In the genomic region with DNA sequence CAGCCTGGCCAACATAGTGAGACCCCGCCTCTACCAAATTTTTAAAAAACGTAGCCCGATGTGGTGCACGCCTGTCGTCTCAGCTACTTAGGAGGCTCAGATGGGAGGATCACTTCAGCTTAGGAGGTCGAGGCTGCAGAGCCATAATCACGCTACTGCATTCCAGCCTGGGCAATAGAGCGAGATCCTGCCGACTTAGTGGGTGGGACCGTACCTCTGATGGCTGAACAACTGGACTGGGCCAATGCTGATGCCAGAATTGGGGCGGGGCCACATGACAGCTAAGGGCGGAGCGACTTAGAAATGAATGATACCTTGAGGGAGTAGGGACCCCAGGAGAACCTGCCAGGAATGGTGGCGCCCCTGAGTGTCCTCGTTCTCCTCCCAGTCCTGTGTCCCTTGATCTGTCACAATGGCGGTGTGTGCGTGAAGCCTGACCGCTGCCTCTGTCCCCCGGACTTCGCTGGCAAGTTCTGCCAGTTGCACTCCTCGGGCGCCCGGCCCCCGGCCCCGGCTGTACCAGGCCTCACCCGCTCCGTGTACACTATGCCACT, we compare ENCODE assay signal across 8 cellular contexts. TPM values are rescaled to one million over a fixed set of nuclear protein-coding genes. Genes with fewer than 3 reads are reported as not detected.
DNase-seq lines count a peak whose midpoint lies in the region; ATAC-seq and TF ChIP-seq lines count a peak whose summit lies in the region.

No MANE protein-coding gene starts in this region.

- DNase-seq in activated naive CD4-positive, alpha-beta T cell treated with anti-CD3 and anti-CD28 coated beads for 36 hours = no peak
- DNase-seq in activated naive CD4-positive, alpha-beta T cell treated with anti-CD3 and anti-CD28 coated beads, Interleukin-2, amount 50 U/mL, for 16 hours = no peak
- DNase-seq in lower lobe of right lung (no peak), upper lobe of right lung (no peak), 8988T (no peak), endothelial cell (ENCODE audit: low spot score) (no peak)

- H3K9me3 ChIP-seq in lower lobe of right lung = no peaks in the 10 kb centered on the region
- H3K9me3 ChIP-seq in upper lobe of right lung = no peaks in the 10 kb centered on the region

- peaks cover 18% of the 10 kb centered on the region for H3K27me3 Mint-ChIP-seq in activated naive CD4-positive, alpha-beta T cell treated with anti-CD3 and anti-CD28 coated beads for 36 hours (ENCODE audit: low read depth)
- peaks cover 4% of the 10 kb centered on the region for H3K27me3 Mint-ChIP-seq in activated naive CD8-positive, alpha-beta T cell
- H3K27me3 Mint-ChIP-seq in endothelial cell (ENCODE audit: unreplicated experiment) = peaks cover 36% of the 10 kb centered on the region

- H3K36me3 ChIP-seq in lower lobe of right lung (no peaks in the 10 kb centered on the region), upper lobe of right lung (no peaks in the 10 kb centered on the region)

- no peaks in the 10 kb centered on the region for H3K36me3 Mint-ChIP-seq in activated naive CD4-positive, alpha-beta T cell treated with anti-CD3 and anti-CD28 coated beads for 36 hours (ENCODE audit: low read depth)
- no peaks in the 10 kb centered on the region for H3K36me3 Mint-ChIP-seq in activated naive CD8-positive, alpha-beta T cell
- peaks cover 8% of the 10 kb centered on the region for H3K36me3 Mint-ChIP-seq in endothelial cell (ENCODE audit: low read depth, unreplicated experiment)

- no peaks in the 10 kb centered on the region for H3K9me3 Mint-ChIP-seq in activated naive CD4-positive, alpha-beta T cell treated with anti-CD3 and anti-CD28 coated beads for 36 hours
- H3K9me3 Mint-ChIP-seq in activated naive CD8-positive, alpha-beta T cell (ENCODE audit: low read depth) = no peaks in the 10 kb centered on the region
- no peaks in the 10 kb centered on the region for H3K9me3 Mint-ChIP-seq in endothelial cell (ENCODE audit: unreplicated experiment)

- H3K4me1 Mint-ChIP-seq in activated naive CD4-positive, alpha-beta T cell treated with anti-CD3 and anti-CD28 coated beads for 36 hours (ENCODE audit: low read depth) = peaks cover 63% of the 10 kb centered on the region
- peaks cover 49% of the 10 kb centered on the region for H3K4me1 Mint-ChIP-seq in activated naive CD8-positive, alpha-beta T cell (ENCODE audit: low read depth)
- peaks cover 28% of the 10 kb centered on the region for H3K4me1 Mint-ChIP-seq in endothelial cell (ENCODE audit: unreplicated experiment)

- H3K4me3 ChIP-seq in lower lobe of right lung (peak overlapping the region; percentile 59), upper lobe of right lung (peak overlapping the region; percentile 54)

- intact Hi-C loops in activated naive CD4-positive, alpha-beta T cell treated with anti-CD3 and anti-CD28 coated beads for 36 hours (cut with micrococcal nuclease) = loop anchor here (1.0 to 2.0 kb wide), 5 partner anchors 11 to 320 kb away; a partner anchor contains a TSS
- intact Hi-C loops in lower lobe of right lung (cut with DNase I) (loop anchor here (10.0 kb wide), 1 partner anchor 60 kb away; no protein-coding TSS in a partner anchor), upper lobe of right lung (cut with DNase I) (no loop called here)

- H3K27ac ChIP-seq in lower lobe of right lung (peak overlapping the region; percentile 82), upper lobe of right lung (peak overlapping the region; percentile 78)

- H3K4me1 ChIP-seq in lower lobe of right lung (peaks cover 68% of the 10 kb centered on the region), upper lobe of right lung (peaks cover 52% of the 10 kb centered on the region)

- ATAC-seq in lower lobe of right lung (no peak), upper lobe of right lung (no peak), GM18519 (IDR thresholded peaks at IDR 0.05; ENCODE audit: low FRiP score, unreplicated experiment) (no peak)

- peaks cover 32% of the 10 kb centered on the region for H3K27me3 ChIP-seq in lower lobe of right lung (ENCODE audit: low read depth)
- H3K27me3 ChIP-seq in upper lobe of right lung = peaks cover 20% of the 10 kb centered on the region

- H3K27ac Mint-ChIP-seq in activated naive CD4-positive, alpha-beta T cell treated with anti-CD3 and anti-CD28 coated beads for 36 hours = peak overlapping the region; percentile 78
- H3K27ac Mint-ChIP-seq in activated naive CD8-positive, alpha-beta T cell = peak overlapping the region; percentile 86
- no peak overlapping the region for H3K27ac Mint-ChIP-seq in endothelial cell (ENCODE audit: unreplicated experiment)

- H3K4me3 Mint-ChIP-seq in activated naive CD4-positive, alpha-beta T cell treated with anti-CD3 and anti-CD28 coated beads for 36 hours = peak overlapping the region; percentile 79
- H3K4me3 Mint-ChIP-seq in activated naive CD8-positive, alpha-beta T cell = peak overlapping the region; percentile 83
- H3K4me3 Mint-ChIP-seq in endothelial cell (ENCODE audit: unreplicated experiment) = no peak overlapping the region

- TF ChIP-seq CTCF in lower lobe of right lung (IDR thresholded peaks at IDR 0.05) (no peak), upper lobe of right lung (IDR thresholded peaks at IDR 0.05) (no peak), endothelial cell (IDR thresholded peaks at IDR 0.05; ENCODE audit: unreplicated experiment) (no peak)

- CTCF ChIA-PET in activated naive CD4-positive, alpha-beta T cell treated with anti-CD3 and anti-CD28 coated beads for 36 hours (lab: Charles Lee) = interaction anchor here (0.6 to 5.1 kb wide), 5 partner anchors 11 to 458 kb away, joined by 3 to 68 read pairs (median 4); no protein-coding TSS in a partner anchor

RNA-seq across cellular contexts. Expression of a gene that starts 3.6 kb away (rescaled TPM):
- 100 to 1,000 TPM; 147 to 153 TPM for total RNA-seq in activated naive CD4-positive, alpha-beta T cell treated with anti-CD3 and anti-CD28 coated beads for 36 hours
- total RNA-seq in lower lobe of right lung (316 TPM), upper lobe of right lung (430 TPM), endothelial cell (ENCODE audit: unreplicated experiment) (175 TPM)

RNA-seq across cellular contexts. Expression of a gene that starts 28.1 kb away (rescaled TPM):
- 10 to 100 TPM; 90.1 to 99.4 TPM for total RNA-seq in activated naive CD4-positive, alpha-beta T cell treated with anti-CD3 and anti-CD28 coated beads for 36 hours
- total RNA-seq in lower lobe of right lung (91.2 TPM), upper lobe of right lung (68.1 TPM), endothelial cell (ENCODE audit: unreplicated experiment) (84.6 TPM)
